ENCODE assay signal across 19 cellular contexts in the genomic region with DNA sequence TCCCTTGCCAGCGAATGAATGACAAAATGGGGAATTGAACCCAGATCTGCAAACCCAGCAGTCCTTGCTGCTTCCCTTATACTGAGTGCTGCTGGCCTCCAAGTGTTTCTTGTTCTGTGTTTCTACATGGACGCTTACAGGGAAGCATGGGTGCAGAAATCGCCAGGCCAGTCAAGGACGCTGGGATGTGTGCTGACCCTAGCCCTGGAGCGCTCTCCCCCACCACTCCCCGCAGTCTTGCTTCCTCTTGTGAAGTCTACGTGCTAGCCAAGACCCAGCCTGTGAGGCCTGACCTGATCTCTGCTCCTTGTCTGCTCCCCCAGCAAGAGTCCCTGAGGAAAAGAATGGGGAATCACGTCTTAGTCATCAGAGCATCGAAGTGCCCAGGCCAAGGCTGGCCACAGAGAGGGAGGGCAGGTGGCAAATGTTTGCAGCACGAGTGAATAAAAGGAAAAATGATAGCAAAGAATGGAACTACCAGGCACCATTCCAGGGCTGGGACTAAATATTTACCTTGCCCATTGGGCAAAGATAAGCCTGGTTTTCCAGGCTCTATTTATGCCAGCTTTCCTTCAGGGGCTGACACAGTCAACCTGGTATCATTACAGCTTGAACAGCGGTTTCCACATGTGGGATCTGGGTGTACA. TPM values are rescaled to one million over a fixed set of nuclear protein-coding genes. Genes with fewer than 3 reads are reported as not detected.
DNase-seq lines count a peak whose midpoint lies in the region; ATAC-seq, FAIRE-seq and TF ChIP-seq lines count a peak whose summit lies in the region.
"Had no signal": no experiment of that assay in that cellular context is flagged by ENCODE, and none has a peak within 500 bp of the region (broad histone marks: within the 10 kb centered on the region; RNA-seq: fewer than 3 reads in every experiment).

No MANE protein-coding gene starts in this region.

- peaks cover 0 to 4% (median 0%) of the 10 kb centered on the region in 3 donors for H3K36me3 Mint-ChIP-seq in immature natural killer cell

- no peak for FAIRE-seq in small intestine (lab: Jason Lieb, UNC)
- FAIRE-seq: D721Med, islet of Langerhans had no signal

- H3K27me3 ChIP-seq in small intestine (ENCODE audit: control insufficient read depth in 2 of 2, insufficient read depth in 2 of 2, low read length in 2 of 2) = no peaks in the 10 kb centered on the region
- no peaks in the 10 kb centered on the region for H3K27me3 ChIP-seq in thyroid gland
- H3K27me3 ChIP-seq: right atrium auricular region had no signal

- H3K36me3 ChIP-seq in small intestine (ENCODE audit: control insufficient read depth in 2 of 2, insufficient read depth in 2 of 2, low read length in 2 of 2) (no peaks in the 10 kb centered on the region), thyroid gland (no peaks in the 10 kb centered on the region)
- H3K36me3 ChIP-seq: right atrium auricular region, tibial nerve had no signal

- peaks cover 10% of the 10 kb centered on the region in 2 donors for H3K4me1 Mint-ChIP-seq in immature natural killer cell

- no peak for TF ChIP-seq POLR2A in thyroid gland (IDR thresholded peaks at IDR 0.05)

- H3K4me1 ChIP-seq in small intestine (ENCODE audit: control insufficient read depth in 2 of 2, insufficient read depth in 1 of 2, low read depth in 1 of 2, low read length in 1 of 2) = peaks cover 3 to 4% of the 10 kb centered on the region in 2 donors
- no peaks in the 10 kb centered on the region for H3K4me1 ChIP-seq in thyroid gland

- no peak overlapping the region for H3K27ac Mint-ChIP-seq in immature natural killer cell
- H3K27ac Mint-ChIP-seq: activated CD4-positive, alpha-beta T cell treated with anti-CD3 and anti-CD28 coated beads, Interleukin-2, amount 10 ng/mL, durations not matched to agents 24 days and 14 days had no signal

- no peak overlapping the region for H3K4me3 Mint-ChIP-seq in immature natural killer cell
- H3K4me3 Mint-ChIP-seq: activated CD4-positive, alpha-beta T cell treated with anti-CD3 and anti-CD28 coated beads, Interleukin-2, amount 10 ng/mL, durations not matched to agents 24 days and 14 days; activated T-cell treated with anti-CD3 and anti-CD28 coated beads, Interleukin-2, amount 50 U/mL, for 4 hours had no signal

- DNase-seq in left ventricle myocardium superior (no peak), Right ventricle myocardium superior (no peak), NCI-H774 (lab: John Stamatoyannopoulos, UW) (peak; percentile 62), islet precursor cell (peak; percentile 52), small intestine (peak; percentile 57), immature natural killer cell (no peak), coronary artery (ENCODE audit: low spot score) (no peak), thyroid gland (no peak)
- DNase-seq: activated CD4-positive, alpha-beta T cell treated with anti-CD3 and anti-CD28 coated beads, Interleukin-2, amount 10 ng/mL, durations not matched to agents 24 days and 14 days; activated T-cell treated with anti-CD3 and anti-CD28 coated beads, Interleukin-2, amount 50 U/mL, for 4 hours; central memory CD4-positive, alpha-beta T cell; Kasumi-1; NCI-H187; stimulated activated CD4-positive, alpha-beta T cell treated with anti-CD3 and anti-CD28 coated beads, Interleukin-4, amount 100 ng/mL, for 24 hours had no signal

- ATAC-seq in left ventricle myocardium superior = peak; percentile 10
- ATAC-seq in Right ventricle myocardium superior (ENCODE audit: poor library complexity) = no peak
- ATAC-seq: activated T-cell treated with anti-CD3 and anti-CD28 coated beads, Interleukin-2, amount 50 U/mL, for 4 hours had no signal

- H3K27me3 Mint-ChIP-seq in immature natural killer cell (ENCODE audit: low read depth in 3 of 3) = peaks cover under 1 to 8% (median 2%) of the 10 kb centered on the region in 3 donors
- H3K27me3 Mint-ChIP-seq: activated CD4-positive, alpha-beta T cell treated with anti-CD3 and anti-CD28 coated beads, Interleukin-2, amount 10 ng/mL, durations not matched to agents 24 days and 14 days had no signal

- WGBS in small intestine, 3 donors = 21 to 59% (median 37%) methylated on average over 11 of the region's 11 CpGs
- 63 to 67% methylated on average over 11 of the region's 11 CpGs for WGBS in thyroid gland, 2 donors

- H3K4me3 ChIP-seq in small intestine (ENCODE audit: low read depth in 1 of 2, low read length in 2 of 2) (no peak overlapping the region), coronary artery (no peak overlapping the region), thyroid gland (replicated peaks in 1 of 3) (no peak overlapping the region)
- H3K4me3 ChIP-seq: right atrium auricular region, tibial nerve had no signal

- H3K9me3 ChIP-seq in small intestine (ENCODE audit: control insufficient read depth, low read depth) (no peaks in the 10 kb centered on the region), thyroid gland (no peaks in the 10 kb centered on the region)
- H3K9me3 ChIP-seq: right atrium auricular region, tibial nerve had no signal

- H3K9me3 Mint-ChIP-seq in immature natural killer cell = no peaks in the 10 kb centered on the region
- H3K9me3 Mint-ChIP-seq: activated CD4-positive, alpha-beta T cell treated with anti-CD3 and anti-CD28 coated beads, Interleukin-2, amount 10 ng/mL, durations not matched to agents 24 days and 14 days; activated T-cell treated with anti-CD3 and anti-CD28 coated beads, Interleukin-2, amount 50 U/mL, for 4 hours had no signal

- TF ChIP-seq CTCF in coronary artery (IDR thresholded peaks at IDR 0.05) = no peak
- TF ChIP-seq CTCF in thyroid gland (IDR thresholded peaks at IDR 0.05) = no peak

- intact Hi-C loops in left ventricle myocardium superior (cut with micrococcal nuclease) = no loop called here
- intact Hi-C loops in Right ventricle myocardium superior (cut with DNase I) = no loop called here
- intact Hi-C loops in thyroid gland (cut with DNase I) = no loop called here

- H3K27ac ChIP-seq in small intestine (ENCODE audit: low read depth in 1 of 2, low read length in 1 of 2) (peak overlapping the region in 1 of 2 donors; percentile 47), coronary artery (no peak overlapping the region), thyroid gland (no peak overlapping the region)
- H3K27ac ChIP-seq: right atrium auricular region, tibial nerve had no signal

RNA-seq across cellular contexts. Expression of a gene that starts 17.4 kb away (rescaled TPM):
- 17.0 TPM for total RNA-seq in left ventricle myocardium superior
- 15.1 TPM for total RNA-seq in Right ventricle myocardium superior
- 1 to 10 TPM in 1 of 3 donors, not detected in 2; 3.6 TPM for polyA plus RNA-seq in small intestine
- polyA plus RNA-seq in immature natural killer cell = not detected
- 10 to 100 TPM; 22.7 to 56.5 (median 26.3) TPM for total RNA-seq in thyroid gland
- total RNA-seq: activated CD4-positive, alpha-beta T cell treated with anti-CD3 and anti-CD28 coated beads, Interleukin-2, amount 10 ng/mL, durations not matched to agents 24 days and 14 days; activated T-cell treated with anti-CD3 and anti-CD28 coated beads, Interleukin-2, amount 50 U/mL, for 4 hours had no signal
- polyA plus RNA-seq: AG04450 had no signal

Comparison
In these comparisons a context has a peak if more than half of its experiments do, and no peak if none do; other contexts are left out.
1. DNase-seq: peak in NCI-H774 (single experiment), islet precursor cell (single experiment) and small intestine (single experiment); none in left ventricle myocardium superior (single experiment), Right ventricle myocardium superior (single experiment), immature natural killer cell (0 of 3), coronary artery (single experiment) and thyroid gland (0 of 2).